Comparison of ENCODE assay signal across 9 cellular contexts in genomic region chr4:70559216-70559830, GRCh38. TPM values are rescaled to one million over a fixed set of nuclear protein-coding genes. Genes with fewer than 3 reads are reported as not detected.
DNase-seq lines count a peak whose midpoint lies in the region; TF ChIP-seq lines count a peak whose summit lies in the region.
"Had no signal": no experiment of that assay in that cellular context is flagged by ENCODE, and none has a peak within 500 bp of the region (broad histone marks: within the 10 kb centered on the region; RNA-seq: fewer than 3 reads in every experiment).

No MANE protein-coding gene starts in this region.

- no peak overlapping the region for H3K4me2 ChIP-seq in SU-DHL-6 (ENCODE audit: low read depth, low read length, poor library complexity, severe bottlenecking)
- H3K4me2 ChIP-seq: BLaER1 treated with 17β-estradiol and CSF1 and Interleukin-3, amounts not matched to agents 10 nM and 100 nM had no signal

- no peak overlapping the region for H3K9ac ChIP-seq in SU-DHL-6 (ENCODE audit: low read length)
- H3K9ac ChIP-seq: BLaER1 treated with 17β-estradiol and CSF1 and Interleukin-3, amounts not matched to agents 10 nM and 100 nM had no signal

- H3K27me3 ChIP-seq in SU-DHL-6 (ENCODE audit: low read length) (no peaks in the 10 kb centered on the region), testis (no peaks in the 10 kb centered on the region)
- H3K27me3 ChIP-seq: BLaER1 treated with 17β-estradiol and CSF1 and Interleukin-3, amounts not matched to agents 10 nM and 100 nM had no signal

- H3K4me3 ChIP-seq in SU-DHL-6 (ENCODE audit: insufficient read depth, low read length, poor library complexity, severe bottlenecking), result no peak overlapping the region
- H3K4me3 ChIP-seq in testis, result no peak overlapping the region
- H3K4me3 ChIP-seq: BLaER1 treated with 17β-estradiol and CSF1 and Interleukin-3, amounts not matched to agents 10 nM and 100 nM had no signal

- H3K4me1 ChIP-seq in testis, result no peaks in the 10 kb centered on the region

- no peaks in the 10 kb centered on the region for H3K79me2 ChIP-seq in SU-DHL-6 (ENCODE audit: insufficient read depth, low read length)

- no peaks in the 10 kb centered on the region for H3K36me3 ChIP-seq in SU-DHL-6 (ENCODE audit: low read length)
- no peaks in the 10 kb centered on the region for H3K36me3 ChIP-seq in testis (ENCODE audit: low read depth, missing control alignments)
- H3K36me3 ChIP-seq: BLaER1 treated with 17β-estradiol and CSF1 and Interleukin-3, amounts not matched to agents 10 nM and 100 nM had no signal

- H3K27ac ChIP-seq in SU-DHL-6 (ENCODE audit: low read depth, low read length) (no peak overlapping the region), testis (no peak overlapping the region)
- H3K27ac ChIP-seq: BLaER1 treated with 17β-estradiol and CSF1 and Interleukin-3, amounts not matched to agents 10 nM and 100 nM had no signal

- H3K9me3 ChIP-seq in SU-DHL-6 (ENCODE audit: insufficient read depth, low read length) (no peaks in the 10 kb centered on the region), testis (no peaks in the 10 kb centered on the region)
- H3K9me3 ChIP-seq: BLaER1 treated with 17β-estradiol and CSF1 and Interleukin-3, amounts not matched to agents 10 nM and 100 nM had no signal

- no peak for TF ChIP-seq POLR2A in testis (IDR thresholded peaks at IDR 0.05)

- no peak overlapping the region for H2AFZ ChIP-seq in SU-DHL-6 (ENCODE audit: low read depth, low read length, severe bottlenecking)

- 48 to 59% methylated on average over 2 of the region's 2 CpGs for WGBS in testis, 2 donors

- no peaks in the 10 kb centered on the region for H4K20me1 ChIP-seq in SU-DHL-6 (ENCODE audit: low read depth, low read length)
- H4K20me1 ChIP-seq: BLaER1 treated with 17β-estradiol and CSF1 and Interleukin-3, amounts not matched to agents 10 nM and 100 nM had no signal

- no peaks in the 10 kb centered on the region for H3K9me2 ChIP-seq in SU-DHL-6 (replicated peaks; ENCODE audit: insufficient read depth, low read length)

- TF ChIP-seq CTCF in GM20000 (IDR thresholded peaks at IDR 0.05; ENCODE audit: extremely low read depth, missing control alignments) (peak; percentile 84), SU-DHL-6 (IDR thresholded peaks at IDR 0.05; ENCODE audit: insufficient read depth, low read length, poor library complexity, severe bottlenecking) (peak; percentile 27), testis (IDR thresholded peaks at IDR 0.05) (peak; percentile 18 to 58 (median 55))

- DNase-seq in NCI-H1105 treated with DMSO at 0.1 percent for 48 hours (lab: John Stamatoyannopoulos, UW) (peak; percentile 19), NCI-H1105 (lab: John Stamatoyannopoulos, UW) (no peak), GM20000 (ENCODE audit: low spot score) (peak; percentile 56), LHCN-M2 (ENCODE audit: low read depth) (peak; percentile 45), dedifferentiated amniotic fluid mesenchymal stem cell (ENCODE audit: extremely low spot score) (peak; percentile 58), medulla oblongata (ENCODE audit: extremely low spot score) (peak; percentile 85), testis (peak; percentile 65)

- no peaks in the 10 kb centered on the region for H3F3A ChIP-seq in SU-DHL-6 (ENCODE audit: insufficient read depth)

- intact Hi-C loops in testis (cut with DNase I; ENCODE audit: low total_unique reads), result no loop called here

RNA-seq across cellular contexts. Expression of gene AMBN, which starts 32.7 kb away (rescaled TPM):
- total RNA-seq in LHCN-M2 (2014; rRNA removed) (not detected in 2 replicates), testis (under 1 TPM in 1 of 2 donors, not detected in 1; 0.74 TPM)
- polyA plus RNA-seq in LHCN-M2 (2012), result not detected
- polyA plus RNA-seq in testis (ENCODE audit: insufficient read depth, low read depth, low replicate concordance), result 0.21 TPM

RNA-seq across cellular contexts. Expression of gene AMTN, which starts 41.0 kb away (rescaled TPM):
- 0.46 TPM in 1 of 2 replicates, not detected in the other for total RNA-seq in LHCN-M2 (2014; rRNA removed)
- not detected for polyA plus RNA-seq in LHCN-M2 (2012)
- not detected for total RNA-seq in testis
- not detected for polyA plus RNA-seq in testis (ENCODE audit: insufficient read depth, low read depth, low replicate concordance)

Comparison
In these comparisons a context has a peak if more than half of its experiments do, and no peak if none do; other contexts are left out.
1. CTCF ChIP-seq: peak in every context shown above with its lines; median percentile 84 in GM20000; 55 in testis; 27 in SU-DHL-6.